14 cellular contexts compared by ENCODE assay signal in the genomic region with DNA sequence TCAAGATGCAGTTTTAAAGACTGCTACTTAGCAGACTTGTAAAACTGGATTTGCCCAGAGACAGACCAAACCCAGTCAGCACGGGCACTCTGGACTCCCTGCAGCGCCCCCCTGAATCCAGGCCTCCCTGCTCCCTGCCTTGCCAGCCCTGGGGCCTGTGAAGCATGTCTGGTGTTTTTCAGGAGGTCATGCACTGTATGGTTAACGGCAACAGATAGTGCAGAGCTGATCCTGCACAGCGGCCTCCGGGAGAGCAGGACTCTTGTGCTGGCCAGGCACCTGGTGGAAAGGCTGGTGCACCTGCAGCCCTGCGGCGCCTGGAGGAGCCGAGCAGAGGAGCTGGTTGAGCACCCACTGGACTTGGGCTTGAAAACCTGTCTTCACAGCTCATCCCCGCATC. TPM values are rescaled to one million over a fixed set of nuclear protein-coding genes. Genes with fewer than 3 reads are reported as not detected.
DNase-seq lines count a peak whose midpoint lies in the region; ATAC-seq, FAIRE-seq and TF ChIP-seq lines count a peak whose summit lies in the region.
"Had no signal": no experiment of that assay in that cellular context is flagged by ENCODE, and none has a peak within 500 bp of the region (broad histone marks: within the 10 kb centered on the region; RNA-seq: fewer than 3 reads in every experiment).

No MANE protein-coding gene starts in this region.

- TF ChIP-seq CTCF in VCaP (conservative IDR thresholded peaks at IDR 0.05) (no peak), kidney (IDR thresholded peaks at IDR 0.05; ENCODE audit: borderline replicate concordance, extremely low read depth, insufficient read depth) (no peak), upper lobe of right lung (IDR thresholded peaks at IDR 0.05) (no peak)

- peaks cover 0 to 1% of the 10 kb centered on the region in 2 donors for H3K4me1 ChIP-seq in kidney (ENCODE audit: control insufficient read depth in 1 of 2, insufficient read depth in 1 of 2, low read depth in 1 of 2, low read length in 2 of 2)
- no peaks in the 10 kb centered on the region for H3K4me1 ChIP-seq in upper lobe of right lung

- FAIRE-seq in kidney (lab: Jason Lieb, UNC) = no peak
- FAIRE-seq: H1 had no signal

- H3K27me3 ChIP-seq in upper lobe of right lung = no peaks in the 10 kb centered on the region
- H3K27me3 ChIP-seq: upper lobe of left lung had no signal

- no peaks in the 10 kb centered on the region for H3K9me3 Mint-ChIP-seq in activated naive CD4-positive, alpha-beta T cell treated with anti-CD3 and anti-CD28 coated beads, Interleukin-2, amount 50 U/mL, for 24 hours

- H3K36me3 Mint-ChIP-seq in activated naive CD4-positive, alpha-beta T cell treated with anti-CD3 and anti-CD28 coated beads, Interleukin-2, amount 50 U/mL, for 24 hours = no peaks in the 10 kb centered on the region

- H3K9me3 ChIP-seq in kidney (ENCODE audit: control insufficient read depth in 1 of 2, low read length in 2 of 2) (no peaks in the 10 kb centered on the region), upper lobe of right lung (no peaks in the 10 kb centered on the region)
- H3K9me3 ChIP-seq: upper lobe of left lung had no signal

- peak overlapping the region; percentile 82 for H3K4me3 Mint-ChIP-seq in activated naive CD4-positive, alpha-beta T cell treated with anti-CD3 and anti-CD28 coated beads, Interleukin-2, amount 50 U/mL, for 24 hours

- H3K36me3 ChIP-seq in kidney (ENCODE audit: control insufficient read depth in 1 of 2, insufficient read depth in 2 of 2, low read length in 2 of 2) (no peaks in the 10 kb centered on the region), upper lobe of right lung (no peaks in the 10 kb centered on the region)

- peaks cover 26% of the 10 kb centered on the region for H3K4me1 Mint-ChIP-seq in activated naive CD4-positive, alpha-beta T cell treated with anti-CD3 and anti-CD28 coated beads, Interleukin-2, amount 50 U/mL, for 24 hours

- peak overlapping the region; percentile 97 for H3K27ac Mint-ChIP-seq in activated naive CD4-positive, alpha-beta T cell treated with anti-CD3 and anti-CD28 coated beads, Interleukin-2, amount 50 U/mL, for 24 hours

- H3K27ac ChIP-seq in VCaP (0 out of 2 replicates have a peak overlapping the region, but pooled peaks have one; percentile 9), kidney (ENCODE audit: low read depth in 2 of 2, low read length in 2 of 2) (no peak overlapping the region), upper lobe of right lung (peak overlapping the region; percentile 30)
- H3K27ac ChIP-seq: upper lobe of left lung had no signal

- H3K4me3 ChIP-seq in kidney (ENCODE audit: low read length in 2 of 2) = no peak overlapping the region
- no peak overlapping the region for H3K4me3 ChIP-seq in upper lobe of right lung
- H3K4me3 ChIP-seq: lung, upper lobe of left lung had no signal

- intact Hi-C loops in kidney (cut with DNase I) (no loop called here), upper lobe of right lung (cut with DNase I) (no loop called here)

- H3K27me3 Mint-ChIP-seq in activated naive CD4-positive, alpha-beta T cell treated with anti-CD3 and anti-CD28 coated beads, Interleukin-2, amount 50 U/mL, for 24 hours = no peaks in the 10 kb centered on the region

- no peak for DNase-seq in activated naive CD4-positive, alpha-beta T cell (lab: John Stamatoyannopoulos, UW)
- DNase-seq in kidney (peak; percentile 13), upper lobe of right lung (no peak), iPS-NIHi11 (ENCODE audit: low spot score) (no peak), NCI-H1930 (lab: John Stamatoyannopoulos, UW) (no peak)
- no peak for DNase-seq in activated CD4-positive, CD25-positive, alpha-beta regulatory T cell treated with anti-CD3 and anti-CD28 coated beads, Interleukin-2, amount 50 U/mL, for 72 hours
- DNase-seq: cerebellar nuclear complex, NCI-H2107, occipital lobe had no signal

- no peak for ATAC-seq in upper lobe of right lung

- no peak overlapping the region for H3K9ac ChIP-seq in kidney (ENCODE audit: low read length in 2 of 2)

RNA-seq across cellular contexts. Expression of a gene that starts 30.4 kb away (rescaled TPM):
- total RNA-seq in kidney (56.8 TPM), upper lobe of right lung (44.1 TPM)
- polyA plus RNA-seq in kidney (ENCODE audit: insufficient read depth, low read depth, low replicate concordance) = 2.2 TPM

Comparison
In these comparisons a context has a peak if more than half of its experiments do, and no peak if none do; other contexts are left out.
1. H3K27ac ChIP-seq: peak in VCaP (single experiment) and upper lobe of right lung (single experiment); none in kidney (0 of 2).